ENCODE assay signal across 8 cellular contexts in genomic region chr4:76803522-76803921, GRCh38.
DNase-seq lines count a peak whose midpoint lies in the region; ATAC-seq and TF ChIP-seq lines count a peak whose summit lies in the region.

No MANE protein-coding gene starts in this region.

- TF ChIP-seq CTCF in BJ (IDR thresholded peaks at IDR 0.05; ENCODE audit: insufficient read depth, low read depth, low read length), result no peak
- no peak for TF ChIP-seq CTCF in vagina (IDR thresholded peaks at IDR 0.05)

- peaks cover 7% of the 10 kb centered on the region for H3K4me1 ChIP-seq in vagina

- H3K4me3 ChIP-seq in BJ (ENCODE audit: low read depth, low read length) (no peak overlapping the region), vagina (no peak overlapping the region)

- H3K9me3 ChIP-seq in vagina, result no peaks in the 10 kb centered on the region

- no peaks in the 10 kb centered on the region for H3K36me3 ChIP-seq in BJ (ENCODE audit: control insufficient read depth, insufficient read depth, low read length)
- H3K36me3 ChIP-seq in vagina, result no peaks in the 10 kb centered on the region

- ATAC-seq in HG02938 (IDR thresholded peaks at IDR 0.05; ENCODE audit: unreplicated experiment), result no peak
- no peak for ATAC-seq in left lobe of liver

- POLR2A ChIA-PET in BJ (lab: Charles Lee), result no interaction called here

- DNase-seq in BJ (ENCODE audit: low read depth) (peak; percentile 71), MV-4-11 (lab: John Stamatoyannopoulos, UW) (peak; percentile 6), astrocyte of the hippocampus (ENCODE audit: low read depth, low spot score) (peak; percentile 83), kidney tubule cell (ENCODE audit: low spot score) (peak; percentile 95), OCI-M2 (lab: John Stamatoyannopoulos, UW; ENCODE audit: unreplicated experiment) (no peak), vagina (ENCODE audit: extremely low spot score in 2 of 2) (no peak), left lobe of liver (ENCODE audit: low spot score) (no peak)

- intact Hi-C loops in vagina (cut with DNase I), result no loop called here

- CTCF ChIA-PET in BJ (lab: Yijun Ruan, JAX), result interaction anchor here (2.3 kb wide), 1 partner anchor 12 kb away, joined by 10 read pairs; no protein-coding TSS in a partner anchor

- no peak for TF ChIP-seq POLR2A in vagina (IDR thresholded peaks at IDR 0.05)

- H3K27me3 ChIP-seq in BJ (ENCODE audit: control insufficient read depth, insufficient read depth, low read length) (no peaks in the 10 kb centered on the region), vagina (no peaks in the 10 kb centered on the region)

- no peak overlapping the region for H3K27ac ChIP-seq in vagina

Comparison
In these comparisons a context has a peak if more than half of its experiments do, and no peak if none do; other contexts are left out.
1. DNase-seq: peak in BJ (single experiment), MV-4-11 (single experiment), astrocyte of the hippocampus (single experiment) and kidney tubule cell (single experiment); none in OCI-M2 (single experiment), vagina (0 of 2) and left lobe of liver (single experiment).